Comparison of ENCODE assay signal across 1 cellular context in the genomic region with DNA sequence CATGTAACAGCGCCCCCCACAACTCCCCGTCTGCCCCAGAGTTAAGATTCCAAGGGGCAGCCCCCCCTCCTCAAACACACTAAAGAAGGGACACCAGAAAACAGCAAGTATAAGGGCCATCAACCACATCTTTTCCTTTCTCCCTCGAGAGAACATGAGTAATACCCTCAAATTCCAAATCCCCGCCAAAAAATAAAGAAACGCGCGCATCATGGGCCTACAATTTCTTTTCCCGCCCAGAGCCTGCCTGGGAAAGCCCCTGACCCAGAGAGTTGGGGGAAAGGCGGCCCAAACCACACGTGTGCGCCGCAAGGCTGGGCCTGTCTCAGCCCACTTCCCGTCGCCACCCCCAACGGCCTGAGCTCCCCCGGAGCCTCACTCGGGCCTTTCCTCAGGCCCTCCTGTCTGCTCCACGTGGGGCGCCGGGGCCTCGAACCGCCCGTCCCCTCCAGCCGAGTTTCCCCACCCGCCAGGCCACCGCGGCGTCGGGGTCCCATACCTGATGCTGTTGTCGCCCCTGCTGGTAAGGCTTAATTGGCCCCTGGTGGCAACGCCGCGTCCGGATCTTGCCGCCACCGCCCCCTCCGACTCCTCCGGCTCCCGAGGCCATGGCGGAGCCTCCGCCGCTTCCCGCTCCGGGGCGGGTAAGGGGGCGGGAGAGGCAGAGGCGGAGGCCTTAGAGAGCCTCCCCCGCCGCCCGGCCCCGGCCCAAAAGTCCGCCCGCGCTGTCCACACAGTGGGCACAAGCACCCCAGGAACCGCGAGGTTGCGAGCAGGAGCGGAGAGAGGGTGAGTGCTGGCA.
A peak's percentile ranks its signal among the peaks of the same experiment; 100 is the strongest.
TF ChIP-seq lines count a peak whose summit lies in the region.

No MANE protein-coding gene starts in this region.

TF ChIP-seq in GM12878, 131 proteins besides CTCF, POLR2A, EP300 and RAD21 (continued from another document):
- TF ChIP-seq, protein P1, sequence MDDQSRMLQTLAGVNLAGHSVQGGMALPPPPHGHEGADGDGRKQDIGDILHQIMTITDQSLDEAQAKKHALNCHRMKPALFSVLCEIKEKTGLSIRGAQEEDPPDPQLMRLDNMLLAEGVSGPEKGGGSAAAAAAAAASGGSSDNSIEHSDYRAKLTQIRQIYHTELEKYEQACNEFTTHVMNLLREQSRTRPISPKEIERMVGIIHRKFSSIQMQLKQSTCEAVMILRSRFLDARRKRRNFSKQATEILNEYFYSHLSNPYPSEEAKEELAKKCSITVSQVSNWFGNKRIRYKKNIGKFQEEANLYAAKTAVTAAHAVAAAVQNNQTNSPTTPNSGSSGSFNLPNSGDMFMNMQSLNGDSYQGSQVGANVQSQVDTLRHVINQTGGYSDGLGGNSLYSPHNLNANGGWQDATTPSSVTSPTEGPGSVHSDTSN (IDR thresholded peaks at IDR 0.05; ENCODE audit: insufficient replicate concordance, low read depth, low read length) = peak; percentile 39
- TF ChIP-seq STAT1 (conservative IDR thresholded peaks at IDR 0.05) (no peak), CBFB (IDR thresholded peaks at IDR 0.05; ENCODE audit: low read depth) (peak; percentile 91), USF1 (IDR thresholded peaks at IDR 0.05; ENCODE audit: borderline replicate concordance, extremely low read length, insufficient read depth, low read depth, low read length) (peak; percentile 49), ZNF24 (IDR thresholded peaks at IDR 0.05) (no peak), CUX1 (IDR thresholded peaks at IDR 0.05; ENCODE audit: insufficient replicate concordance, low read depth, low read length) (no peak), MYB (IDR thresholded peaks at IDR 0.05; ENCODE audit: borderline replicate concordance, low read depth, low read length) (0 out of 2 replicates have a peak, but pooled peaks have one; percentile 42), MTA2 (IDR thresholded peaks at IDR 0.05; ENCODE audit: low read depth) (peak; percentile 64; the same call in 1 of the 2 replicates), CREB1 (IDR thresholded peaks at IDR 0.05; ENCODE audit: low read depth) (no peak; the same call in 1 of the 2 replicates), SIN3A (IDR thresholded peaks at IDR 0.05; ENCODE audit: low read depth, low read length) (peak; percentile 85; the same call in 1 of the 2 replicates), MXI1 (IDR thresholded peaks at IDR 0.05; ENCODE audit: low read depth, low read length) (peak; percentile 97), BACH1 (IDR thresholded peaks at IDR 0.05; ENCODE audit: borderline replicate concordance) (peak; percentile 62), MYC (IDR thresholded peaks at IDR 0.05; ENCODE audit: insufficient read depth, insufficient read length, insufficient replicate concordance, low read length, severe bottlenecking) (peak; percentile 97), RELA (IDR thresholded peaks at IDR 0.05; ENCODE audit: borderline replicate concordance, partially characterized antibody) (peak; percentile 98), HCFC1 (IDR thresholded peaks at IDR 0.05; ENCODE audit: low read length) (peak; percentile 26; the same call in 1 of the 2 replicates), SRF (IDR thresholded peaks at IDR 0.05; ENCODE audit: low read depth in 2 of 2, low read length in 2 of 2) (no peak), ATF7 (IDR thresholded peaks at IDR 0.05; ENCODE audit: low read depth) (peak; percentile 34; the same call in 1 of the 2 replicates), KDM1A (IDR thresholded peaks at IDR 0.05; ENCODE audit: borderline replicate concordance) (no peak), JUND (IDR thresholded peaks at IDR 0.05; ENCODE audit: low read depth, low read length) (no peak), ZBED1 (IDR thresholded peaks at IDR 0.05; ENCODE audit: borderline replicate concordance) (0 out of 2 replicates have a peak, but pooled peaks have one; percentile 14), ETV6 (conservative IDR thresholded peaks at IDR 0.05 in 1 of 2, IDR thresholded peaks at IDR 0.05 in 1 of 2; ENCODE audit: borderline replicate concordance in 1 of 2, low read depth in 1 of 2) (no peak; a peak in 1 of 4 replicates), PAX5 (IDR thresholded peaks at IDR 0.05; ENCODE audit: borderline replicate concordance, low read depth, low read length) (peak; percentile 73; the same call in 1 of the 2 replicates)
- TF ChIP-seq, protein P2, sequence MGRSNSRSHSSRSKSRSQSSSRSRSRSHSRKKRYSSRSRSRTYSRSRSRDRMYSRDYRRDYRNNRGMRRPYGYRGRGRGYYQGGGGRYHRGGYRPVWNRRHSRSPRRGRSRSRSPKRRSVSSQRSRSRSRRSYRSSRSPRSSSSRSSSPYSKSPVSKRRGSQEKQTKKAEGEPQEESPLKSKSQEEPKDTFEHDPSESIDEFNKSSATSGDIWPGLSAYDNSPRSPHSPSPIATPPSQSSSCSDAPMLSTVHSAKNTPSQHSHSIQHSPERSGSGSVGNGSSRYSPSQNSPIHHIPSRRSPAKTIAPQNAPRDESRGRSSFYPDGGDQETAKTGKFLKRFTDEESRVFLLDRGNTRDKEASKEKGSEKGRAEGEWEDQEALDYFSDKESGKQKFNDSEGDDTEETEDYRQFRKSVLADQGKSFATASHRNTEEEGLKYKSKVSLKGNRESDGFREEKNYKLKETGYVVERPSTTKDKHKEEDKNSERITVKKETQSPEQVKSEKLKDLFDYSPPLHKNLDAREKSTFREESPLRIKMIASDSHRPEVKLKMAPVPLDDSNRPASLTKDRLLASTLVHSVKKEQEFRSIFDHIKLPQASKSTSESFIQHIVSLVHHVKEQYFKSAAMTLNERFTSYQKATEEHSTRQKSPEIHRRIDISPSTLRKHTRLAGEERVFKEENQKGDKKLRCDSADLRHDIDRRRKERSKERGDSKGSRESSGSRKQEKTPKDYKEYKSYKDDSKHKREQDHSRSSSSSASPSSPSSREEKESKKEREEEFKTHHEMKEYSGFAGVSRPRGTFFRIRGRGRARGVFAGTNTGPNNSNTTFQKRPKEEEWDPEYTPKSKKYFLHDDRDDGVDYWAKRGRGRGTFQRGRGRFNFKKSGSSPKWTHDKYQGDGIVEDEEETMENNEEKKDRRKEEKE (IDR thresholded peaks at IDR 0.05) = no peak
- TF ChIP-seq, protein P3, sequence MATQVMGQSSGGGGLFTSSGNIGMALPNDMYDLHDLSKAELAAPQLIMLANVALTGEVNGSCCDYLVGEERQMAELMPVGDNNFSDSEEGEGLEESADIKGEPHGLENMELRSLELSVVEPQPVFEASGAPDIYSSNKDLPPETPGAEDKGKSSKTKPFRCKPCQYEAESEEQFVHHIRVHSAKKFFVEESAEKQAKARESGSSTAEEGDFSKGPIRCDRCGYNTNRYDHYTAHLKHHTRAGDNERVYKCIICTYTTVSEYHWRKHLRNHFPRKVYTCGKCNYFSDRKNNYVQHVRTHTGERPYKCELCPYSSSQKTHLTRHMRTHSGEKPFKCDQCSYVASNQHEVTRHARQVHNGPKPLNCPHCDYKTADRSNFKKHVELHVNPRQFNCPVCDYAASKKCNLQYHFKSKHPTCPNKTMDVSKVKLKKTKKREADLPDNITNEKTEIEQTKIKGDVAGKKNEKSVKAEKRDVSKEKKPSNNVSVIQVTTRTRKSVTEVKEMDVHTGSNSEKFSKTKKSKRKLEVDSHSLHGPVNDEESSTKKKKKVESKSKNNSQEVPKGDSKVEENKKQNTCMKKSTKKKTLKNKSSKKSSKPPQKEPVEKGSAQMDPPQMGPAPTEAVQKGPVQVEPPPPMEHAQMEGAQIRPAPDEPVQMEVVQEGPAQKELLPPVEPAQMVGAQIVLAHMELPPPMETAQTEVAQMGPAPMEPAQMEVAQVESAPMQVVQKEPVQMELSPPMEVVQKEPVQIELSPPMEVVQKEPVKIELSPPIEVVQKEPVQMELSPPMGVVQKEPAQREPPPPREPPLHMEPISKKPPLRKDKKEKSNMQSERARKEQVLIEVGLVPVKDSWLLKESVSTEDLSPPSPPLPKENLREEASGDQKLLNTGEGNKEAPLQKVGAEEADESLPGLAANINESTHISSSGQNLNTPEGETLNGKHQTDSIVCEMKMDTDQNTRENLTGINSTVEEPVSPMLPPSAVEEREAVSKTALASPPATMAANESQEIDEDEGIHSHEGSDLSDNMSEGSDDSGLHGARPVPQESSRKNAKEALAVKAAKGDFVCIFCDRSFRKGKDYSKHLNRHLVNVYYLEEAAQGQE (IDR thresholded peaks at IDR 0.05; ENCODE audit: low read depth, low read length) = peak; percentile 45; the same call in 1 of the 2 replicates
- TF ChIP-seq, protein P4, sequence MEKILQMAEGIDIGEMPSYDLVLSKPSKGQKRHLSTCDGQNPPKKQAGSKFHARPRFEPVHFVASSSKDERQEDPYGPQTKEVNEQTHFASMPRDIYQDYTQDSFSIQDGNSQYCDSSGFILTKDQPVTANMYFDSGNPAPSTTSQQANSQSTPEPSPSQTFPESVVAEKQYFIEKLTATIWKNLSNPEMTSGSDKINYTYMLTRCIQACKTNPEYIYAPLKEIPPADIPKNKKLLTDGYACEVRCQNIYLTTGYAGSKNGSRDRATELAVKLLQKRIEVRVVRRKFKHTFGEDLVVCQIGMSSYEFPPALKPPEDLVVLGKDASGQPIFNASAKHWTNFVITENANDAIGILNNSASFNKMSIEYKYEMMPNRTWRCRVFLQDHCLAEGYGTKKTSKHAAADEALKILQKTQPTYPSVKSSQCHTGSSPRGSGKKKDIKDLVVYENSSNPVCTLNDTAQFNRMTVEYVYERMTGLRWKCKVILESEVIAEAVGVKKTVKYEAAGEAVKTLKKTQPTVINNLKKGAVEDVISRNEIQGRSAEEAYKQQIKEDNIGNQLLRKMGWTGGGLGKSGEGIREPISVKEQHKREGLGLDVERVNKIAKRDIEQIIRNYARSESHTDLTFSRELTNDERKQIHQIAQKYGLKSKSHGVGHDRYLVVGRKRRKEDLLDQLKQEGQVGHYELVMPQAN (conservative IDR thresholded peaks at IDR 0.05) = peak; percentile 62
- TF ChIP-seq, protein P5, sequence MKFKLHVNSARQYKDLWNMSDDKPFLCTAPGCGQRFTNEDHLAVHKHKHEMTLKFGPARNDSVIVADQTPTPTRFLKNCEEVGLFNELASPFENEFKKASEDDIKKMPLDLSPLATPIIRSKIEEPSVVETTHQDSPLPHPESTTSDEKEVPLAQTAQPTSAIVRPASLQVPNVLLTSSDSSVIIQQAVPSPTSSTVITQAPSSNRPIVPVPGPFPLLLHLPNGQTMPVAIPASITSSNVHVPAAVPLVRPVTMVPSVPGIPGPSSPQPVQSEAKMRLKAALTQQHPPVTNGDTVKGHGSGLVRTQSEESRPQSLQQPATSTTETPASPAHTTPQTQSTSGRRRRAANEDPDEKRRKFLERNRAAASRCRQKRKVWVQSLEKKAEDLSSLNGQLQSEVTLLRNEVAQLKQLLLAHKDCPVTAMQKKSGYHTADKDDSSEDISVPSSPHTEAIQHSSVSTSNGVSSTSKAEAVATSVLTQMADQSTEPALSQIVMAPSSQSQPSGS (IDR thresholded peaks at IDR 0.05; ENCODE audit: low read length) = no peak
